In genomic region chrX:40570346-40571093, GRCh38 we compare ENCODE assay signal across 12 cellular contexts. TPM values are rescaled to one million over a fixed set of nuclear protein-coding genes. Genes with fewer than 3 reads are reported as not detected.
DNase-seq lines count a peak whose midpoint lies in the region; ATAC-seq and TF ChIP-seq lines count a peak whose summit lies in the region.
"Had no signal": no experiment of that assay in that cellular context is flagged by ENCODE, and none has a peak within 500 bp of the region (broad histone marks: within the 10 kb centered on the region; RNA-seq: fewer than 3 reads in every experiment).

No MANE protein-coding gene starts in this region.

- H3K9me3 Mint-ChIP-seq in activated naive CD8-positive, alpha-beta T cell treated with anti-CD3 and anti-CD28 coated beads, Interleukin-2, amount 50 U/mL, for 24 hours = no peaks in the 10 kb centered on the region

- H3K4me1 ChIP-seq in upper lobe of right lung = no peaks in the 10 kb centered on the region
- H3K4me1 ChIP-seq in effector memory CD4-positive, alpha-beta T cell (ENCODE audit: control insufficient read depth, insufficient read depth, low read length, poor library complexity, severe bottlenecking) = no peaks in the 10 kb centered on the region

- H3K27me3 ChIP-seq in upper lobe of right lung = no peaks in the 10 kb centered on the region
- no peaks in the 10 kb centered on the region for H3K27me3 ChIP-seq in effector memory CD4-positive, alpha-beta T cell (replicated peaks; ENCODE audit: control insufficient read depth, insufficient read depth, low read length, poor library complexity, severe bottlenecking)

- no peak overlapping the region for H3K4me3 ChIP-seq in upper lobe of right lung
- no peak overlapping the region for H3K4me3 ChIP-seq in effector memory CD4-positive, alpha-beta T cell (ENCODE audit: insufficient read depth, low read depth, low read length, poor library complexity, severe bottlenecking)

- intact Hi-C loops in upper lobe of right lung (cut with DNase I) = no loop called here

- H3K36me3 ChIP-seq in upper lobe of right lung = no peaks in the 10 kb centered on the region
- H3K36me3 ChIP-seq in effector memory CD4-positive, alpha-beta T cell (ENCODE audit: control insufficient read depth, insufficient read depth, low read length) = no peaks in the 10 kb centered on the region
- H3K36me3 ChIP-seq: heart left ventricle had no signal

- H3K36me3 Mint-ChIP-seq in activated naive CD8-positive, alpha-beta T cell treated with anti-CD3 and anti-CD28 coated beads, Interleukin-2, amount 50 U/mL, for 24 hours (ENCODE audit: low read depth) = no peaks in the 10 kb centered on the region

- peak; percentile 78 for ATAC-seq in activated naive CD8-positive, alpha-beta T cell treated with anti-CD3 and anti-CD28 coated beads, Interleukin-2, amount 50 U/mL, for 24 hours
- ATAC-seq in upper lobe of right lung = peak; percentile 63

- H3K27ac ChIP-seq in upper lobe of right lung = no peak overlapping the region
- no peak overlapping the region for H3K27ac ChIP-seq in effector memory CD4-positive, alpha-beta T cell (ENCODE audit: insufficient read depth, low read length, poor library complexity, severe bottlenecking)

- TF ChIP-seq CTCF in upper lobe of right lung (IDR thresholded peaks at IDR 0.05) = no peak

- H3K27me3 Mint-ChIP-seq in activated naive CD8-positive, alpha-beta T cell treated with anti-CD3 and anti-CD28 coated beads, Interleukin-2, amount 50 U/mL, for 24 hours = no peaks in the 10 kb centered on the region

- peak overlapping the region; percentile 96 for H3K27ac Mint-ChIP-seq in activated naive CD8-positive, alpha-beta T cell treated with anti-CD3 and anti-CD28 coated beads, Interleukin-2, amount 50 U/mL, for 24 hours

- no peaks in the 10 kb centered on the region for H3K9me3 ChIP-seq in upper lobe of right lung
- no peaks in the 10 kb centered on the region for H3K9me3 ChIP-seq in effector memory CD4-positive, alpha-beta T cell (ENCODE audit: control insufficient read depth, low read length)
- H3K9me3 ChIP-seq: heart left ventricle had no signal

- H3K4me3 Mint-ChIP-seq in activated naive CD8-positive, alpha-beta T cell treated with anti-CD3 and anti-CD28 coated beads, Interleukin-2, amount 50 U/mL, for 24 hours = peak overlapping the region; percentile 72

- peak; percentile 16 for DNase-seq in stimulated activated CD4-positive, alpha-beta T cell treated with anti-CD3 and anti-CD28 coated beads, Interleukin-15, amount 100 ng/mL, for 24 hours
- DNase-seq in stimulated activated CD4-positive, alpha-beta T cell treated with anti-CD3 and anti-CD28 coated beads, Interleukin-2, amount 100 ng/mL, for 48 hours = no peak
- peak; percentile 7 for DNase-seq in LHCN-M2 (ENCODE audit: low read depth)
- DNase-seq in activated naive CD8-positive, alpha-beta T cell treated with anti-CD3 and anti-CD28 coated beads, Interleukin-2, amount 50 U/mL, for 24 hours = peak; percentile 12
- DNase-seq in upper lobe of right lung = no peak
- DNase-seq in effector memory CD4-positive, alpha-beta T cell = no peak
- DNase-seq in EL = no peak
- DNase-seq in NCI-H526 (lab: John Stamatoyannopoulos, UW) = no peak
- DNase-seq: amniotic stem cell; heart left ventricle; NK-92 treated with Interleukin-12 subunit alpha and Interleukin-12 subunit beta, amount 100 ng/mL, for 24 hours had no signal

- H3K4me1 Mint-ChIP-seq in activated naive CD8-positive, alpha-beta T cell treated with anti-CD3 and anti-CD28 coated beads, Interleukin-2, amount 50 U/mL, for 24 hours = peaks cover 24% of the 10 kb centered on the region

RNA-seq across cellular contexts. Expression of gene ATP6AP2, which starts 10.2 kb away (rescaled TPM):
- total RNA-seq in LHCN-M2 (2014; rRNA removed) (106 and 114 TPM in 2 replicates), upper lobe of right lung (130 TPM)
- 74.7 TPM for polyA plus RNA-seq in LHCN-M2 (2012)

RNA-seq across cellular contexts. Expression of gene MPC1L, which starts 52.7 kb away (rescaled TPM):
- total RNA-seq in LHCN-M2 (2014; rRNA removed) (not detected in 2 replicates), upper lobe of right lung (not detected)
- not detected for polyA plus RNA-seq in LHCN-M2 (2012)
- total RNA-seq: heart left ventricle had no signal
- polyA plus RNA-seq: BJ, heart left ventricle had no signal

Comparison
In these comparisons a context has a peak if more than half of its experiments do, and no peak if none do; other contexts are left out.
1. DNase-seq: peak in stimulated activated CD4-positive, alpha-beta T cell treated with anti-CD3 and anti-CD28 coated beads, Interleukin-15, amount 100 ng/mL, for 24 hours (single experiment), LHCN-M2 (single experiment) and activated naive CD8-positive, alpha-beta T cell treated with anti-CD3 and anti-CD28 coated beads, Interleukin-2, amount 50 U/mL, for 24 hours (single experiment); none in stimulated activated CD4-positive, alpha-beta T cell treated with anti-CD3 and anti-CD28 coated beads, Interleukin-2, amount 100 ng/mL, for 48 hours (0 of 2), upper lobe of right lung (single experiment), effector memory CD4-positive, alpha-beta T cell (0 of 3), EL (single experiment) and NCI-H526 (0 of 2).